Comparison of ENCODE assay signal across 34 cellular contexts in genomic region chr1:112767646-112768045, GRCh38.
"Had no signal": no experiment of that assay in that cellular context is flagged by ENCODE, and none has a peak within 500 bp of the region (broad histone marks: within the 10 kb centered on the region; RNA-seq: fewer than 3 reads in every experiment).

No MANE protein-coding gene starts in this region.

- DNase-seq: activated CD4-positive, alpha-beta T cell treated with anti-CD3 and anti-CD28 coated beads, Interleukin-2, amount 10 ng/mL, durations not matched to agents 24 days and 14 days; activated CD4-positive, alpha-beta T cell treated with anti-CD3 and anti-CD28 coated beads, Interleukin-2, amount 50 U/mL, for 4 hours; activated CD8-positive, alpha-beta memory T cell treated with anti-CD3 and anti-CD28 coated beads, Interleukin-2, amount 50 U/mL, for 4 hours; activated effector memory CD4-positive, alpha-beta T cell treated with Interleukin-2 at 50 U/mL for 16 hours; activated naive CD4-positive, alpha-beta T cell treated with anti-CD3 and anti-CD28 coated beads, Interleukin-2, amount 10 ng/mL, durations not matched to agents 7 days and 5 days; activated naive CD8-positive, alpha-beta T cell treated with anti-CD3 and anti-CD28 coated beads, Interleukin-2, amount 50 U/mL, for 24 hours; activated T-cell treated with anti-CD3 and anti-CD28 coated beads for 4 hours; activated T-cell treated with anti-CD3 and anti-CD28 coated beads, Interleukin-2, amount 50 U/mL, for 4 hours; anterior cingulate cortex; central memory CD4-positive, alpha-beta T cell; Kasumi-1; NCI-H1092 treated with DMSO at 0.1 percent for 48 hours; NCI-H1417; NCI-H146; NCI-H187; NCI-H2029 treated with DMSO at 0.1 percent for 48 hours; NCI-H2107; NCI-H2171; NCI-H510A; NCI-H526; NCI-H748 treated with DMSO at 0.1 percent for 48 hours; NK-92 treated with Interleukin-12 subunit alpha and Interleukin-12 subunit beta, amount 100 ng/mL, for 24 hours; PC-9; SIG-M5; SW 1271; T-helper 1 cell; T-helper 9 cell; WERI-Rb-1 had no signal

- H3K9me3 Mint-ChIP-seq: activated CD4-positive, alpha-beta T cell treated with anti-CD3 and anti-CD28 coated beads, Interleukin-2, amount 10 ng/mL, durations not matched to agents 24 days and 14 days; activated naive CD4-positive, alpha-beta T cell treated with anti-CD3 and anti-CD28 coated beads, Interleukin-2, amount 10 ng/mL, durations not matched to agents 7 days and 5 days; activated naive CD8-positive, alpha-beta T cell treated with anti-CD3 and anti-CD28 coated beads, Interleukin-2, amount 50 U/mL, for 24 hours; activated T-helper 1 cell treated with anti-CD3 and anti-CD28 coated beads, Interleukin-12 subunit alpha, Interleukin-12 subunit beta, Interleukin-2, Interleukin-4 antibody, amounts not matched to agents 30 ng/mL and 10 ng/mL and 1 ng/mL, durations not matched to agents 14 hours and 24 hours and 36 hours had no signal

- H3K27ac ChIP-seq: PC-9, RWPE1, WERI-Rb-1 had no signal

- H3K27ac Mint-ChIP-seq: activated CD4-positive, alpha-beta T cell treated with anti-CD3 and anti-CD28 coated beads, Interleukin-2, amount 10 ng/mL, durations not matched to agents 24 days and 14 days; activated naive CD4-positive, alpha-beta T cell treated with anti-CD3 and anti-CD28 coated beads, Interleukin-2, amount 10 ng/mL, durations not matched to agents 7 days and 5 days; activated naive CD8-positive, alpha-beta T cell; activated naive CD8-positive, alpha-beta T cell treated with anti-CD3 and anti-CD28 coated beads, Interleukin-2, amount 50 U/mL, for 24 hours; activated T-helper 1 cell treated with anti-CD3 and anti-CD28 coated beads, Interleukin-12 subunit alpha, Interleukin-12 subunit beta, Interleukin-2, Interleukin-4 antibody, amounts not matched to agents 30 ng/mL and 10 ng/mL and 1 ng/mL, durations not matched to agents 14 hours and 24 hours and 36 hours; brain had no signal

- H3K4me3 Mint-ChIP-seq: activated CD4-positive, alpha-beta T cell treated with anti-CD3 and anti-CD28 coated beads, Interleukin-2, amount 10 ng/mL, durations not matched to agents 24 days and 14 days; activated naive CD4-positive, alpha-beta T cell treated with anti-CD3 and anti-CD28 coated beads, Interleukin-2, amount 10 ng/mL, durations not matched to agents 7 days and 5 days; activated naive CD8-positive, alpha-beta T cell; activated naive CD8-positive, alpha-beta T cell treated with anti-CD3 and anti-CD28 coated beads, Interleukin-2, amount 50 U/mL, for 24 hours; activated T-cell treated with anti-CD3 and anti-CD28 coated beads, Interleukin-2, amount 50 U/mL, for 4 hours; activated T-helper 1 cell treated with anti-CD3 and anti-CD28 coated beads, Interleukin-12 subunit alpha, Interleukin-12 subunit beta, Interleukin-2, Interleukin-4 antibody, amounts not matched to agents 30 ng/mL and 10 ng/mL and 1 ng/mL, durations not matched to agents 14 hours and 24 hours and 36 hours; brain had no signal

- ATAC-seq: activated naive CD8-positive, alpha-beta T cell treated with anti-CD3 and anti-CD28 coated beads, Interleukin-2, amount 50 U/mL, for 24 hours; activated T-cell treated with anti-CD3 and anti-CD28 coated beads, Interleukin-2, amount 50 U/mL, for 4 hours; Right ventricle myocardium inferior; SK-N-SH treated with all-trans-retinoic acid at 6 μM for 48 hours had no signal

- H3K36me3 Mint-ChIP-seq: activated naive CD4-positive, alpha-beta T cell treated with anti-CD3 and anti-CD28 coated beads, Interleukin-2, amount 10 ng/mL, durations not matched to agents 7 days and 5 days; activated naive CD8-positive, alpha-beta T cell; brain had no signal
